ENCODE assay signal across 9 cellular contexts in genomic region chr5:73693573-73694061, GRCh38.
DNase-seq lines count a peak whose midpoint lies in the region; ATAC-seq and TF ChIP-seq lines count a peak whose summit lies in the region.
"Had no signal": no experiment of that assay in that cellular context is flagged by ENCODE, and none has a peak within 500 bp of the region (broad histone marks: within the 10 kb centered on the region; RNA-seq: fewer than 3 reads in every experiment).

No MANE protein-coding gene starts in this region.

- H3K56ac ChIP-seq in H9 (ENCODE audit: insufficient read length, low read depth, low read length): no peak overlapping the region

- no CpG with 5 or more reads among the region's 4 CpGs for WGBS in H9 (ENCODE audit: extremely low coverage, insufficient read length, low lambda C conversion rate)
- no CpG with 5 or more reads among the region's 4 CpGs for WGBS in iPS DF 6.9 (ENCODE audit: insufficient coverage, insufficient read length)

- H3K79me1 ChIP-seq in H9 (ENCODE audit: insufficient read depth, low read depth, low read length, poor library complexity, severe bottlenecking): no peaks in the 10 kb centered on the region

- H4K8ac ChIP-seq in H9 (replicated peaks; ENCODE audit: insufficient read length, low read depth, low read length): no peak overlapping the region

- H3K9me3 Mint-ChIP-seq in H9: no peaks in the 10 kb centered on the region
- H3K9me3 Mint-ChIP-seq: memory B cell had no signal

- H3K4ac ChIP-seq in H9 (ENCODE audit: low read depth, low read length): no peak overlapping the region

- no peak overlapping the region for H3K23ac ChIP-seq in H9 (ENCODE audit: insufficient read length, low read depth, low read length)

- DNase-seq in ELF-1 (ENCODE audit: low read depth, low spot score) (peak; percentile 12), H9 (no peak), RWPE2 (ENCODE audit: low spot score) (no peak), iPS DF 6.9 (ENCODE audit: low read depth, low spot score) (peak; percentile 33), upper lobe of right lung (no peak), ureter (ENCODE audit: low spot score) (no peak)

- no peak overlapping the region for H3K27ac ChIP-seq in H9 (ENCODE audit: insufficient read length, low read depth, low read length)
- peak overlapping the region; percentile 67 for H3K27ac ChIP-seq in RWPE2 (ENCODE audit: poor library complexity, severe bottlenecking)
- H3K27ac ChIP-seq in iPS DF 6.9 (ENCODE audit: low read length): no peak overlapping the region
- no peak overlapping the region for H3K27ac ChIP-seq in upper lobe of right lung

- H3K36me3 ChIP-seq in RWPE2 (ENCODE audit: low read depth) (peaks cover 34% of the 10 kb centered on the region), iPS DF 6.9 (ENCODE audit: control insufficient read depth, insufficient read depth, low read length) (no peaks in the 10 kb centered on the region), upper lobe of right lung (no peaks in the 10 kb centered on the region)

- H3K4me1 ChIP-seq in H9 (ENCODE audit: insufficient read depth, low read length) (peaks cover 8% of the 10 kb centered on the region; the same call in 1 of the 2 replicates), RWPE2 (ENCODE audit: insufficient read depth, poor library complexity, severe bottlenecking) (peaks cover 27% of the 10 kb centered on the region), iPS DF 6.9 (ENCODE audit: control insufficient read depth, insufficient read depth, low read length) (peaks cover 3% of the 10 kb centered on the region; the same call in 1 of the 2 replicates), upper lobe of right lung (peaks cover 20% of the 10 kb centered on the region)

- no peak overlapping the region for H3K9ac ChIP-seq in H9 (ENCODE audit: extremely low read depth, insufficient read length, low read length)

- no peak overlapping the region for H2BK120ac ChIP-seq in H9 (ENCODE audit: low read depth, low read length, poor library complexity, severe bottlenecking)

- no peaks in the 10 kb centered on the region for H3K23me2 ChIP-seq in H9 (ENCODE audit: insufficient read length, low read depth, low read length, poor library complexity, severe bottlenecking)

- no peak overlapping the region for H3T11ph ChIP-seq in H9 (ENCODE audit: low read length)

- H2AFZ ChIP-seq in H9 (ENCODE audit: low read length): no peak overlapping the region

- H3K9me3 ChIP-seq in H9 (ENCODE audit: control insufficient read depth, low read depth, low read length) (no peaks in the 10 kb centered on the region), RWPE2 (ENCODE audit: severe bottlenecking) (no peaks in the 10 kb centered on the region), iPS DF 6.9 (ENCODE audit: control insufficient read depth, insufficient read depth, low read length) (no peaks in the 10 kb centered on the region), upper lobe of right lung (no peaks in the 10 kb centered on the region)

- H3K14ac ChIP-seq in H9 (ENCODE audit: insufficient read depth, low read length): no peak overlapping the region

- no peaks in the 10 kb centered on the region for H3K79me2 ChIP-seq in H9 (ENCODE audit: insufficient read depth, low read length)

- no peak overlapping the region for H3K4me2 ChIP-seq in H9 (ENCODE audit: insufficient read depth, insufficient read length, low read length)

- H2AK5ac ChIP-seq in H9 (ENCODE audit: insufficient read length, low read length): no peak overlapping the region

- H2BK20ac ChIP-seq in H9 (ENCODE audit: low read depth, low read length, poor library complexity, severe bottlenecking): no peak overlapping the region

- H2BK12ac ChIP-seq in H9 (ENCODE audit: insufficient read length, low read depth, low read length): no peak overlapping the region

- no peak overlapping the region for H4K91ac ChIP-seq in H9 (ENCODE audit: insufficient read length, low read depth, low read length)

- TF ChIP-seq POLR2A in GM18505 (IDR thresholded peaks at IDR 0.05; ENCODE audit: borderline replicate concordance, extremely low read depth, insufficient read depth, insufficient read length): no peak

- no peak overlapping the region for H2BK5ac ChIP-seq in H9 (ENCODE audit: insufficient read length, low read length)

- peaks cover 4% of the 10 kb centered on the region for H3K27me3 Mint-ChIP-seq in H9 (ENCODE audit: low read depth)

- H3K4me3 ChIP-seq in RWPE2 (ENCODE audit: severe bottlenecking): no peak overlapping the region
- H3K4me3 ChIP-seq in iPS DF 6.9 (ENCODE audit: low read length): no peak overlapping the region
- H3K4me3 ChIP-seq in upper lobe of right lung: no peak overlapping the region

- no peak for ATAC-seq in RWPE2 (ENCODE audit: low read depth)
- peak; percentile 53 for ATAC-seq in upper lobe of right lung
- ATAC-seq in HG02840 (IDR thresholded peaks at IDR 0.05; ENCODE audit: low FRiP score, unreplicated experiment): no peak
- ATAC-seq in GM18505 (IDR thresholded peaks at IDR 0.05; ENCODE audit: unreplicated experiment): no peak

- no peak overlapping the region for H3K4me3 Mint-ChIP-seq in H9
- H3K4me3 Mint-ChIP-seq: memory B cell had no signal

- TF ChIP-seq CTCF in H9 (conservative IDR thresholded peaks at IDR 0.05) (peak; percentile 55; the same call in 2 of the 3 replicates), RWPE2 (IDR thresholded peaks at IDR 0.05; ENCODE audit: poor library complexity, severe bottlenecking) (peak; percentile 65), upper lobe of right lung (IDR thresholded peaks at IDR 0.05) (peak; percentile 44)

- intact Hi-C loops in upper lobe of right lung (cut with DNase I): no loop called here

- H3K27me3 ChIP-seq in H9 (ENCODE audit: insufficient read depth, low read length) (no peaks in the 10 kb centered on the region), RWPE2 (ENCODE audit: insufficient read depth, poor library complexity, severe bottlenecking) (no peaks in the 10 kb centered on the region), iPS DF 6.9 (ENCODE audit: control insufficient read depth, insufficient read depth, low read length) (no peaks in the 10 kb centered on the region), upper lobe of right lung (no peaks in the 10 kb centered on the region)

- peaks cover 31 to 34% of the 10 kb centered on the region in 2 experiments for H3K4me1 Mint-ChIP-seq in H9
- H3K4me1 Mint-ChIP-seq: memory B cell had no signal

- no peak overlapping the region for H3K18ac ChIP-seq in H9 (ENCODE audit: insufficient read length, low read depth, low read length)

- no peaks in the 10 kb centered on the region for H3K36me3 Mint-ChIP-seq in H9 (ENCODE audit: insufficient read depth in 1 of 3, low read depth in 3 of 3)
- H3K36me3 Mint-ChIP-seq: memory B cell had no signal

- no peak overlapping the region for H2BK15ac ChIP-seq in H9 (ENCODE audit: low read depth, low read length)

- no peaks in the 10 kb centered on the region for H4K20me1 ChIP-seq in H9 (ENCODE audit: control insufficient read depth, insufficient read depth, insufficient read length)

- no peak overlapping the region for H3K27ac Mint-ChIP-seq in H9
- H3K27ac Mint-ChIP-seq: memory B cell had no signal

- no peak overlapping the region for H4K5ac ChIP-seq in H9 (ENCODE audit: insufficient read length, low read depth, low read length)

Comparison
In these comparisons a context has a peak if more than half of its experiments do, and no peak if none do; other contexts are left out.
1. DNase-seq: peak in ELF-1 (single experiment) and iPS DF 6.9 (single experiment); none in H9 (single experiment), RWPE2 (single experiment), upper lobe of right lung (single experiment) and ureter (single experiment).
2. Peak in every context shown above with its lines, with median percentiles within 50 percentile points of each other: CTCF ChIP-seq.